ENCODE assay signal across 12 cellular contexts in the genomic region with DNA sequence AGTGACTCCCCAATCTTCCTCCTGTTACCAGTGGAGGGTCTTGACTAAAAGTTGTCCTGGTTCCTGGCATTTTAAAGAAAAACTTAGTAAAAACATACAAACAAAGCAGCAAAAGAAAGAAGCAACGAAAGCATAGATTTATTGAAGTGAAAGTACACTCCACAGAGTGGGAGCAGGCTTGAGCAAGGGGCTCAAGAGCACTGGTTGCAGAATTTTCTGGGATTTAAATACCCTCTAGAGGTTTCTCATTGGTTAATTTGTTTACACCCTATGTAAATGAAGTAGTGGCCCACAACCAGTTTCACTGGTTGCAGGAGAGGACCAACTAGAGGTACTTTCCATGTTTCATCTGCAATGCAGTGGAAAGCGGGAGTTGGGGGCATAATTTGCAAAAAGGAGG. TPM values are rescaled to one million over a fixed set of nuclear protein-coding genes. Genes with fewer than 3 reads are reported as not detected.
"Had no signal": no experiment of that assay in that cellular context is flagged by ENCODE, and none has a peak within 500 bp of the region (broad histone marks: within the 10 kb centered on the region; RNA-seq: fewer than 3 reads in every experiment).

No MANE protein-coding gene starts in this region.

- H3K4me1 ChIP-seq: HAP-1 had no signal

- H3K27ac ChIP-seq: GM23248, HL-60 had no signal

- DNase-seq: GM23248, GOT3, H7, HFFc6, IMR-90, KG1 had no signal

- H2AFZ ChIP-seq: GM23248 had no signal

- H3K9ac ChIP-seq: GM23248 had no signal

- FAIRE-seq: K562 had no signal

- H3K4me3 ChIP-seq: GM23248, HAP-1, K562 had no signal

- ATAC-seq: HCT116, K562 had no signal

RNA-seq across cellular contexts. Expression of gene GLYATL1B, which starts 31.7 kb away (rescaled TPM):
- total RNA-seq: GM23248, H4, H7, HFFc6, HT1080, IMR-90, K562 had no signal
- polyA plus RNA-seq: GM23248, IMR-90, K562 had no signal
